ENCODE assay signal across 27 cellular contexts in genomic region chr3:197404030-197404429, GRCh38.
"Had no signal": no experiment of that assay in that cellular context is flagged by ENCODE, and none has a peak within 500 bp of the region (broad histone marks: within the 10 kb centered on the region; RNA-seq: fewer than 3 reads in every experiment).

No MANE protein-coding gene starts in this region.

- H3K27ac Mint-ChIP-seq: activated CD4-positive, alpha-beta memory T cell treated with anti-CD3 and anti-CD28 coated beads, Interleukin-2, amount 10 ng/mL, durations not matched to agents 7 days and 5 days; activated CD4-positive, alpha-beta T cell treated with anti-CD3 and anti-CD28 coated beads for 36 hours; activated naive CD8-positive, alpha-beta T cell treated with anti-CD3 and anti-CD28 coated beads, Interleukin-2, amount 10 ng/mL, durations not matched to agents 7 days and 5 days; T-cell had no signal

- DNase-seq: activated CD4-positive, alpha-beta memory T cell treated with anti-CD3 and anti-CD28 coated beads, Interleukin-2, amount 10 ng/mL, durations not matched to agents 7 days and 5 days; activated CD4-positive, alpha-beta T cell treated with anti-CD3 and anti-CD28 coated beads for 36 hours; activated CD4-positive, alpha-beta T cell treated with anti-CD3 and anti-CD28 coated beads, Interleukin-2, amount 50 U/mL, for 1 hour; activated naive CD4-positive, alpha-beta T cell treated with anti-CD3 and anti-CD28 coated beads, Interleukin-2, amount 50 U/mL, for 16 hours; activated naive CD8-positive, alpha-beta T cell treated with anti-CD3 and anti-CD28 coated beads, Interleukin-2, amount 10 ng/mL, durations not matched to agents 7 days and 5 days; activated T-cell treated with anti-CD3 and anti-CD28 coated beads, Interleukin-2, amount 50 U/mL, for 1 hour; adrenal gland; anterior cingulate cortex; caudate nucleus; MV-4-11; NCI-H1092 treated with DMSO at 0.1 percent for 48 hours; NCI-H1417 treated with DMSO at 0.1 percent for 48 hours; NCI-H1694; NCI-H2029; NCI-H2107; NCI-H2171 treated with DMSO at 0.1 percent for 48 hours; NCI-H345; NCI-H510A; NCI-H526 treated with DMSO at 0.1 percent for 48 hours; PC-3; SHP77; T-cell; T-helper 2 cell; T1000 had no signal

- H3K27ac ChIP-seq: adrenal gland, KMS-11, SJSA1, VCaP had no signal

- H3K9me3 Mint-ChIP-seq: activated CD4-positive, alpha-beta memory T cell treated with anti-CD3 and anti-CD28 coated beads, Interleukin-2, amount 10 ng/mL, durations not matched to agents 7 days and 5 days; activated naive CD8-positive, alpha-beta T cell treated with anti-CD3 and anti-CD28 coated beads, Interleukin-2, amount 10 ng/mL, durations not matched to agents 7 days and 5 days; T-cell had no signal

- H3K4me2 ChIP-seq: KMS-11 had no signal

- H3K4me3 ChIP-seq: adrenal gland, SJSA1 had no signal

- H3K4me1 ChIP-seq: adrenal gland, SJSA1 had no signal

- ATAC-seq: activated CD4-positive, alpha-beta T cell treated with anti-CD3 and anti-CD28 coated beads for 36 hours; PC-3; T-cell had no signal

- H3K36me3 Mint-ChIP-seq: activated naive CD8-positive, alpha-beta T cell treated with anti-CD3 and anti-CD28 coated beads, Interleukin-2, amount 10 ng/mL, durations not matched to agents 7 days and 5 days; T-cell had no signal

- H3K4me1 Mint-ChIP-seq: activated CD4-positive, alpha-beta memory T cell treated with anti-CD3 and anti-CD28 coated beads, Interleukin-2, amount 10 ng/mL, durations not matched to agents 7 days and 5 days; activated CD4-positive, alpha-beta T cell treated with anti-CD3 and anti-CD28 coated beads for 36 hours; activated naive CD8-positive, alpha-beta T cell treated with anti-CD3 and anti-CD28 coated beads, Interleukin-2, amount 10 ng/mL, durations not matched to agents 7 days and 5 days; T-cell had no signal

- H3K36me3 ChIP-seq: adrenal gland, SJSA1 had no signal

- H3K4me3 Mint-ChIP-seq: activated CD4-positive, alpha-beta memory T cell treated with anti-CD3 and anti-CD28 coated beads, Interleukin-2, amount 10 ng/mL, durations not matched to agents 7 days and 5 days; activated CD4-positive, alpha-beta T cell treated with anti-CD3 and anti-CD28 coated beads for 36 hours; activated naive CD8-positive, alpha-beta T cell treated with anti-CD3 and anti-CD28 coated beads, Interleukin-2, amount 10 ng/mL, durations not matched to agents 7 days and 5 days; T-cell had no signal

- H3K27me3 ChIP-seq: adrenal gland, SJSA1 had no signal
